23 cellular contexts compared by ENCODE assay signal in the genomic region with DNA sequence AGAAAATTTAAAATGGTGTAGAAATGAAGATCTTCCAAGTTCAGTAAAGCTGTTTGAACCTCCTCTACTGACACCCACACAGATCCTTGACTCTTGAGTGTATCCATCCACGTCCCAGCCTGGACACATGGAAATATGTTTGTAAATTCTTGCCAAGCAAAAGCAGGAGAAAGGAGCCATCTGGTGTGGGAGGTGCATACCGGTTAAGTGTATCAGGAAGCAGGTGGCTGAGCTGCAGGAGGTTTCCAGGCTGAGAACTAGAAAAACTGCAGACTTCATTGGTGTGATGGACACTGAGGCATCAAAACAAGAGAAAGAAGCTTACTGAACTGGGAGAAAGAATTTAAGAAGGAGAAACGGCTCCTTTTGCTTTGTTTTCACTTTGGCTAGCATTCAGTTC.
DNase-seq lines count a peak whose midpoint lies in the region; ATAC-seq, FAIRE-seq and TF ChIP-seq lines count a peak whose summit lies in the region.
"Had no signal": no experiment of that assay in that cellular context is flagged by ENCODE, and none has a peak within 500 bp of the region (broad histone marks: within the 10 kb centered on the region; RNA-seq: fewer than 3 reads in every experiment).

No MANE protein-coding gene starts in this region.

- H4K20me1 ChIP-seq in H1 (replicated peaks in 1 of 2; ENCODE audit: control insufficient read depth in 1 of 2, insufficient read depth in 2 of 2, low read length in 2 of 2), result no peaks in the 10 kb centered on the region

- H3K9ac ChIP-seq in H1 (replicated peaks in 1 of 4; ENCODE audit: extremely low read depth in 1 of 4, low read depth in 3 of 4, low read length in 3 of 4), result no peak overlapping the region

- H3K14ac ChIP-seq in H1 (ENCODE audit: insufficient read length), result no peak overlapping the region

- TF ChIP-seq CTCF in H1 (IDR thresholded peaks at IDR 0.05; ENCODE audit: control extremely low read depth in 1 of 3, insufficient read depth in 1 of 3, low read depth in 1 of 3, low read length in 3 of 3), result no peak

- no peak overlapping the region for H3K18ac ChIP-seq in H1 (ENCODE audit: extremely low read depth, low read length)

- POLR2A ChIA-PET in H1 (lab: Charles Lee; ENCODE audit: partially characterized antibody), result no interaction called here

- H3K9me3 Mint-ChIP-seq in activated CD8-positive, alpha-beta memory T cell treated with anti-CD3 and anti-CD28 coated beads, Interleukin-2, amount 10 ng/mL, durations not matched to agents 7 days and 5 days (ENCODE audit: low read depth), result peaks cover 4% of the 10 kb centered on the region
- H3K9me3 Mint-ChIP-seq: memory B cell; stimulated activated memory B cell treated with anti-CD40 and anti-IgM and Interleukin-4, amounts not matched to agents 10 μg/mL and 1 μg/mL and 100 μg/mL, for 72 hours had no signal

- no peak overlapping the region for H2BK20ac ChIP-seq in H1 (ENCODE audit: low read length)

- H3K4me3 ChIP-seq in H1 (ENCODE audit: extremely low read depth in 1 of 4, insufficient read depth in 2 of 4, low read depth in 3 of 4, low read length in 4 of 4), result no peak overlapping the region
- H3K4me3 ChIP-seq: breast epithelium, pancreas, sigmoid colon, testis had no signal

- no peak overlapping the region for H4K5ac ChIP-seq in H1 (ENCODE audit: insufficient read length, low read depth, low read length)

- no peak overlapping the region for H2BK12ac ChIP-seq in H1 (ENCODE audit: low read depth, low read length)

- 0 out of 2 replicates have a peak overlapping the region, but pooled peaks have one; percentile 56 for H2AFZ ChIP-seq in H1 (ENCODE audit: low read length)

- CTCF ChIA-PET in H1 (lab: Charles Lee; ENCODE audit: partially characterized antibody), result interaction anchor here (1.4 kb wide), 1 partner anchor 10 kb away, joined by 5 read pairs; no protein-coding TSS in a partner anchor
- CTCF ChIA-PET in activated CD8-positive, alpha-beta memory T cell treated with anti-CD3 and anti-CD28 coated beads, Interleukin-2, amount 10 ng/mL, durations not matched to agents 7 days and 5 days (lab: Charles Lee), result no interaction called here

- H4K8ac ChIP-seq in H1 (ENCODE audit: extremely low read depth, insufficient read depth, low read length), result no peak overlapping the region

- H3K36me3 Mint-ChIP-seq in activated CD8-positive, alpha-beta memory T cell treated with anti-CD3 and anti-CD28 coated beads, Interleukin-2, amount 10 ng/mL, durations not matched to agents 7 days and 5 days, result no peaks in the 10 kb centered on the region
- H3K36me3 Mint-ChIP-seq: CD4-positive, alpha-beta memory T cell; memory B cell; naive thymus-derived CD4-positive, alpha-beta T cell; stimulated activated memory B cell treated with anti-CD40 and anti-IgM and Interleukin-4, amounts not matched to agents 10 μg/mL and 1 μg/mL and 100 μg/mL, for 72 hours had no signal

- no peak overlapping the region for H2AK5ac ChIP-seq in H1 (ENCODE audit: low read depth, low read length)

- H3K4me1 ChIP-seq in H1 (replicated peaks in 1 of 4; ENCODE audit: control insufficient read depth in 3 of 4, insufficient read depth in 4 of 4, low read length in 3 of 4), result no peaks in the 10 kb centered on the region
- H3K4me1 ChIP-seq: breast epithelium, pancreas, sigmoid colon, testis had no signal

- H3K27me3 Mint-ChIP-seq in activated CD8-positive, alpha-beta memory T cell treated with anti-CD3 and anti-CD28 coated beads, Interleukin-2, amount 10 ng/mL, durations not matched to agents 7 days and 5 days, result no peaks in the 10 kb centered on the region
- H3K27me3 Mint-ChIP-seq: activated CD4-positive, alpha-beta T cell treated with anti-CD3 and anti-CD28 coated beads, Interleukin-2, amount 10 ng/mL, durations not matched to agents 7 days and 5 days; CD4-positive, alpha-beta memory T cell; memory B cell had no signal

- H3K4ac ChIP-seq in H1 (replicated peaks; ENCODE audit: insufficient read length, low read depth, low read length), result no peak overlapping the region

- TF ChIP-seq EP300 in H1 (IDR thresholded peaks at IDR 0.05; ENCODE audit: borderline replicate concordance in 1 of 2, low read depth in 2 of 2, low read length in 2 of 2), result no peak

- no peak overlapping the region for H2BK120ac ChIP-seq in H1 (replicated peaks; ENCODE audit: low read depth, low read length)

- ATAC-seq in activated CD8-positive, alpha-beta memory T cell treated with anti-CD3 and anti-CD28 coated beads, Interleukin-2, amount 10 ng/mL, durations not matched to agents 7 days and 5 days, result no peak
- ATAC-seq: naive thymus-derived CD4-positive, alpha-beta T cell; pancreas; stimulated activated memory B cell treated with anti-CD40 and anti-IgM and Interleukin-4, amounts not matched to agents 10 μg/mL and 1 μg/mL and 100 μg/mL, for 72 hours had no signal

- H3K56ac ChIP-seq in H1 (replicated peaks; ENCODE audit: insufficient read length, low read depth, low read length), result no peak overlapping the region

- H3K27ac Mint-ChIP-seq in activated CD8-positive, alpha-beta memory T cell treated with anti-CD3 and anti-CD28 coated beads, Interleukin-2, amount 10 ng/mL, durations not matched to agents 7 days and 5 days, result no peak overlapping the region
- H3K27ac Mint-ChIP-seq: activated CD4-positive, alpha-beta T cell treated with anti-CD3 and anti-CD28 coated beads, Interleukin-2, amount 10 ng/mL, durations not matched to agents 7 days and 5 days; CD4-positive, alpha-beta memory T cell; memory B cell; naive thymus-derived CD4-positive, alpha-beta T cell; stimulated activated memory B cell treated with anti-CD40 and anti-IgM and Interleukin-4, amounts not matched to agents 10 μg/mL and 1 μg/mL and 100 μg/mL, for 72 hours had no signal

- no peak overlapping the region for H3K4me2 ChIP-seq in H1 (ENCODE audit: insufficient read depth in 1 of 2, low read depth in 2 of 2, low read length in 2 of 2)

- no peaks in the 10 kb centered on the region for H3K27me3 ChIP-seq in H1 (replicated peaks in 1 of 4; ENCODE audit: control insufficient read depth in 3 of 4, extremely low read depth in 1 of 4, insufficient read depth in 3 of 4, low read length in 3 of 4)
- H3K27me3 ChIP-seq: breast epithelium, sigmoid colon, testis had no signal

- H3K36me3 ChIP-seq in H1 (ENCODE audit: control insufficient read depth in 2 of 4, insufficient read depth in 4 of 4, low read length in 3 of 4), result no peaks in the 10 kb centered on the region
- H3K36me3 ChIP-seq: breast epithelium, pancreas, sigmoid colon had no signal

- H3K79me1 ChIP-seq in H1 (ENCODE audit: low read depth, low read length), result no peaks in the 10 kb centered on the region

- 75% methylated on average over 3 of the region's 3 CpGs; no CpG with 5 or more reads in 1 of the 2 experiments for WGBS in H1 (ENCODE audit: extremely low coverage in 1 of 2, insufficient coverage in 1 of 2, insufficient read length in 1 of 2, insufficient replicate concordance in 2 of 2, low coverage in 1 of 2, low lambda C conversion rate in 2 of 2, missing lambda C conversion rate in 1 of 2), 2 experiments

- no peak overlapping the region for H3K27ac ChIP-seq in H1 (ENCODE audit: low read depth, low read length)
- H3K27ac ChIP-seq: breast epithelium, pancreas, sigmoid colon, testis had no signal

- H2BK5ac ChIP-seq in H1 (ENCODE audit: low read depth, low read length), result no peak overlapping the region

- H3K79me2 ChIP-seq in H1 (ENCODE audit: control insufficient read depth in 1 of 2, insufficient read depth in 2 of 2, low read length in 2 of 2), result no peaks in the 10 kb centered on the region

- TF ChIP-seq RAD21 in H1 (IDR thresholded peaks at IDR 0.05 in 1 of 2, conservative IDR thresholded peaks at IDR 0.05 in 1 of 2; ENCODE audit: low read depth in 2 of 2, low read length in 2 of 2), result peak in 1 of 2 experiments; percentile 20; a peak in 2 of 4 replicates

- no peaks in the 10 kb centered on the region for H3K23me2 ChIP-seq in H1 (ENCODE audit: low read depth, low read length)

- no peak overlapping the region for H4K91ac ChIP-seq in H1 (replicated peaks; ENCODE audit: insufficient read length, low read length)

- no peak overlapping the region for H2BK15ac ChIP-seq in H1 (ENCODE audit: low read length)

- H3K23ac ChIP-seq in H1 (ENCODE audit: insufficient read length), result no peak overlapping the region

- no peak for FAIRE-seq in H1 (lab: Jason Lieb, UNC)
- FAIRE-seq: pancreas had no signal

- no peaks in the 10 kb centered on the region for H3K4me1 Mint-ChIP-seq in activated CD8-positive, alpha-beta memory T cell treated with anti-CD3 and anti-CD28 coated beads, Interleukin-2, amount 10 ng/mL, durations not matched to agents 7 days and 5 days
- H3K4me1 Mint-ChIP-seq: activated CD4-positive, alpha-beta T cell treated with anti-CD3 and anti-CD28 coated beads, Interleukin-2, amount 10 ng/mL, durations not matched to agents 7 days and 5 days; CD4-positive, alpha-beta memory T cell; memory B cell; naive thymus-derived CD4-positive, alpha-beta T cell; stimulated activated memory B cell treated with anti-CD40 and anti-IgM and Interleukin-4, amounts not matched to agents 10 μg/mL and 1 μg/mL and 100 μg/mL, for 72 hours had no signal

- no peak for TF ChIP-seq POLR2A in H1 (IDR thresholded peaks at IDR 0.05; ENCODE audit: control extremely low read depth in 1 of 2, low read depth in 2 of 2, low read length in 2 of 2)

- no peaks in the 10 kb centered on the region for H3K9me3 ChIP-seq in H1 (ENCODE audit: insufficient read depth in 2 of 2, low read depth in 1 of 2, low read length in 1 of 2)
- H3K9me3 ChIP-seq: breast epithelium, pancreas, testis had no signal

- DNase-seq in DMS53 (lab: John Stamatoyannopoulos, UW), result peak; percentile 80
- DNase-seq in LHCN-M2 (ENCODE audit: low read depth), result peak; percentile 8
- peak; percentile 94 for DNase-seq in NCI-H524 treated with DMSO at 0.1 percent for 48 hours (lab: John Stamatoyannopoulos, UW)
- no peak for DNase-seq in H1 (ENCODE audit: low read depth in 1 of 2, low spot score in 2 of 2)
- DNase-seq in activated CD8-positive, alpha-beta memory T cell treated with anti-CD3 and anti-CD28 coated beads, Interleukin-2, amount 10 ng/mL, durations not matched to agents 7 days and 5 days, result no peak
- DNase-seq in DMS153 (lab: John Stamatoyannopoulos, UW), result no peak
- no peak for DNase-seq in DMS79 treated with DMSO at 0.1 percent for 48 hours (lab: John Stamatoyannopoulos, UW)
- DNase-seq: activated CD4-positive, alpha-beta T cell treated with anti-CD3 and anti-CD28 coated beads, Interleukin-2, amount 10 ng/mL, durations not matched to agents 7 days and 5 days; activated CD8-positive, alpha-beta memory T cell treated with anti-CD3 and anti-CD28 coated beads, Interleukin-2, amount 50 U/mL, for 4 hours; activated effector memory CD4-positive, alpha-beta T cell treated with Interleukin-2 at 50 U/mL for 16 hours; CD4-positive, alpha-beta memory T cell; foreskin melanocyte; GOT3; naive thymus-derived CD4-positive, alpha-beta T cell; NCI-H1105 treated with DMSO at 0.1 percent for 48 hours; pancreas; Right ventricle myocardium superior; sigmoid colon; T-helper 1 cell; testis had no signal

- H3K4me3 Mint-ChIP-seq in activated CD8-positive, alpha-beta memory T cell treated with anti-CD3 and anti-CD28 coated beads, Interleukin-2, amount 10 ng/mL, durations not matched to agents 7 days and 5 days, result no peak overlapping the region
- H3K4me3 Mint-ChIP-seq: activated CD4-positive, alpha-beta T cell treated with anti-CD3 and anti-CD28 coated beads, Interleukin-2, amount 10 ng/mL, durations not matched to agents 7 days and 5 days; CD4-positive, alpha-beta memory T cell; memory B cell; naive thymus-derived CD4-positive, alpha-beta T cell; stimulated activated memory B cell treated with anti-CD40 and anti-IgM and Interleukin-4, amounts not matched to agents 10 μg/mL and 1 μg/mL and 100 μg/mL, for 72 hours had no signal

Comparison
In these comparisons a context has a peak if more than half of its experiments do, and no peak if none do; other contexts are left out.
1. DNase-seq: peak in DMS53 (single experiment), LHCN-M2 (single experiment) and NCI-H524 treated with DMSO at 0.1 percent for 48 hours (single experiment); none in H1 (0 of 2), activated CD8-positive, alpha-beta memory T cell treated with anti-CD3 and anti-CD28 coated beads, Interleukin-2, amount 10 ng/mL, durations not matched to agents 7 days and 5 days (single experiment), DMS153 (single experiment) and DMS79 treated with DMSO at 0.1 percent for 48 hours (single experiment).